In the genomic region with DNA sequence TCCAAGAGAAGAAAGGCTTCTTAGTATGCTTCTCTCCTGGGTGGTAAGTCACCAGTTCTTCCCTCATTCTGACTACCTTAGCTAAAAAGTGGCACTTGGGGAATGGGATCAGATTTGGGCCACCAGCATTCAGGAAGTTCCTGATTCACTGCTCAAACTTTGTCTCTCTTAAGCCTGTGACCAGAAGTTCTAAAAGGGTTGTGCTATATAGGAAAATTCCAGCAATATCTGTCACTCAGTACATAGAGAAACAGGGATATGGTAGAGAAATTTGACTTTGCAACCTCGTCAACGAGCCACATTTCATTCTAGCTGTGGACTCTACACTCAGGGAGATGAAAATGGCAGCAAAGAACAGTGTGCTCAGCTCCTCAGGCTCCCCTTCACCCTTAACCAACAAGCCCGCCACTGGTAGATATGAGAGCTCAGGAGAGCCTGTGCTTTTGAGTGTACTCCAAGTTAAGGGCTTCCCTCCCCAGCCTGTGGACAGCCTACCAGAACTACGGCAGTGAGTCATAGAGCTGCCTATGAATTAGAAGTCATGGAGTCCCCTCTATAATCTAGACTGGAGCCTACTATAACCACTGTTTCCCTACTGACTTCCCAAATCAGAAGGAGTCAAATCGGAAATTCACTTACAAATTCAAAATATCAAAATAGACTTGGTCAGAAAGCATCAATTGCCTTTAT, we compare ENCODE assay signal across 15 cellular contexts. TPM values are rescaled to one million over a fixed set of nuclear protein-coding genes. Genes with fewer than 3 reads are reported as not detected.
A peak's percentile ranks its signal among the peaks of the same experiment; 100 is the strongest.
DNase-seq lines count a peak whose midpoint lies in the region; ATAC-seq, FAIRE-seq and TF ChIP-seq lines count a peak whose summit lies in the region.
"Had no signal": no experiment of that assay in that cellular context is flagged by ENCODE, and none has a peak within 500 bp of the region (broad histone marks: within the 10 kb centered on the region; RNA-seq: fewer than 3 reads in every experiment).

No MANE protein-coding gene starts in this region.

- H3K4me2 ChIP-seq in PC-3 (ENCODE audit: low read length) (no peak overlapping the region), mesenchymal stem cell (ENCODE audit: low read length, poor library complexity, severe bottlenecking) (no peak overlapping the region), neuronal stem cell (ENCODE audit: insufficient read depth, low read length, poor library complexity, severe bottlenecking) (no peak overlapping the region), GM23338 (no peak overlapping the region)

- CTCF ChIA-PET in CD8-positive, alpha-beta memory T cell (lab: Charles Lee): no interaction called here
- CTCF ChIA-PET in PC-3 (lab: Charles Lee): no interaction called here

- no peaks in the 10 kb centered on the region for H3K9me2 ChIP-seq in PC-3 (replicated peaks; ENCODE audit: low read length)
- no peaks in the 10 kb centered on the region for H3K9me2 ChIP-seq in GM23338 (ENCODE audit: insufficient read depth)

- no peak overlapping the region for H3K27ac ChIP-seq in CD8-positive, alpha-beta memory T cell (ENCODE audit: low read depth, low read length)
- no peak overlapping the region for H3K27ac ChIP-seq in PC-3 (ENCODE audit: low read length)
- H3K27ac ChIP-seq in mesenchymal stem cell (ENCODE audit: low read length, poor library complexity, severe bottlenecking): no peak overlapping the region
- no peak overlapping the region for H3K27ac ChIP-seq in neuronal stem cell (replicated peaks; ENCODE audit: low read length)
- H3K27ac ChIP-seq in GM23338 (ENCODE audit: low read depth): no peak overlapping the region
- H3K27ac ChIP-seq: SJCRH30, uterus had no signal

- TF ChIP-seq CTCF in PC-3 (conservative IDR thresholded peaks at IDR 0.05; ENCODE audit: low read depth, low read length) (no peak), GM23338 (conservative IDR thresholded peaks at IDR 0.05; ENCODE audit: low read depth in 2 of 2) (no peak)

- H3K4ac ChIP-seq in mesenchymal stem cell (ENCODE audit: low read depth in 1 of 2, low read length in 2 of 2) (no peak overlapping the region), neuronal stem cell (ENCODE audit: low read length) (no peak overlapping the region)

- H3K79me2 ChIP-seq in PC-3 (ENCODE audit: low read length) (no peaks in the 10 kb centered on the region), GM23338 (replicated peaks; ENCODE audit: insufficient read depth) (no peaks in the 10 kb centered on the region)

- no peak for DNase-seq in CD8-positive, alpha-beta memory T cell
- DNase-seq in PC-3 (peak; percentile 18), fibroblast of peridontal ligament (ENCODE audit: extremely low read depth) (peak; percentile 21), mesenchymal stem cell (peak; percentile 31), neuronal stem cell (ENCODE audit: low spot score) (no peak), NCI-H82 treated with DMSO at 0.1 percent for 48 hours (lab: John Stamatoyannopoulos, UW; ENCODE audit: unreplicated experiment) (no peak), GM23338 (ENCODE audit: low spot score) (no peak), frontal cortex (ENCODE audit: low spot score in 2 of 2) (no peak)
- DNase-seq: activated CD4-positive, alpha-beta T cell treated with anti-CD3 and anti-CD28 coated beads, Interleukin-2, amount 50 U/mL, for 48 hours; amygdala; DMS153; stimulated activated CD4-positive, alpha-beta T cell treated with anti-CD3 and anti-CD28 coated beads, Interleukin-4, amount 100 ng/mL, for 4 hours; uterus had no signal

- H3K4me1 Mint-ChIP-seq in CD8-positive, alpha-beta memory T cell: peaks cover 0 to 1% (median 0%) of the 10 kb centered on the region in 3 donors
- no peaks in the 10 kb centered on the region for H3K4me1 Mint-ChIP-seq in GM23338
- H3K4me1 Mint-ChIP-seq: B cell had no signal

- peak overlapping the region in 5 of 8 donors; percentile 26 to 73 (median 36) for H3K27ac Mint-ChIP-seq in CD8-positive, alpha-beta memory T cell
- no peak overlapping the region for H3K27ac Mint-ChIP-seq in GM23338
- H3K27ac Mint-ChIP-seq: B cell had no signal

- H3K18ac ChIP-seq in mesenchymal stem cell (ENCODE audit: low read depth in 1 of 2, low read length in 2 of 2) (no peak overlapping the region), neuronal stem cell (ENCODE audit: low read length) (no peak overlapping the region)

- ATAC-seq in PC-3 (peak; percentile 38; the same call in 1 of the 2 replicates), GM23338 (no peak)

- intact Hi-C loops in PC-3 (cut with micrococcal nuclease): no loop called here

- H3K23ac ChIP-seq in mesenchymal stem cell (ENCODE audit: low read length in 2 of 2): no peak overlapping the region
- H3K23ac ChIP-seq in neuronal stem cell (ENCODE audit: low read depth, low read length, poor library complexity): no peak overlapping the region

- no peak overlapping the region for H3K9ac ChIP-seq in PC-3 (ENCODE audit: low read length)
- H3K9ac ChIP-seq in mesenchymal stem cell (ENCODE audit: low read length): no peak overlapping the region
- no peak overlapping the region for H3K9ac ChIP-seq in neuronal stem cell (ENCODE audit: low read depth, low read length, poor library complexity)

- H3K9me3 Mint-ChIP-seq in CD8-positive, alpha-beta memory T cell: no peaks in the 10 kb centered on the region
- no peaks in the 10 kb centered on the region for H3K9me3 Mint-ChIP-seq in GM23338

- H2BK120ac ChIP-seq in mesenchymal stem cell (ENCODE audit: low read depth, low read length) (no peak overlapping the region), neuronal stem cell (ENCODE audit: low read depth, low read length) (no peak overlapping the region)

- no peak overlapping the region for H3K4me3 Mint-ChIP-seq in CD8-positive, alpha-beta memory T cell
- H3K4me3 Mint-ChIP-seq in GM23338: no peak overlapping the region
- H3K4me3 Mint-ChIP-seq: B cell had no signal

- H4K20me1 ChIP-seq in PC-3 (ENCODE audit: low read length) (no peaks in the 10 kb centered on the region), GM23338 (replicated peaks; ENCODE audit: insufficient read depth) (0 out of 2 replicates have a peak, but pooled peaks cover under 1% of the 10 kb centered on the region)

- no peak overlapping the region for H2BK5ac ChIP-seq in mesenchymal stem cell (ENCODE audit: low read depth, low read length, poor library complexity, severe bottlenecking)
- H2BK5ac ChIP-seq in neuronal stem cell (ENCODE audit: low read length): no peak overlapping the region

- H4K91ac ChIP-seq in mesenchymal stem cell (ENCODE audit: low read length): no peak overlapping the region
- no peak overlapping the region for H4K91ac ChIP-seq in neuronal stem cell (ENCODE audit: low read depth, low read length, poor library complexity)

- H2BK12ac ChIP-seq in mesenchymal stem cell (ENCODE audit: low read length in 2 of 2) (no peak overlapping the region), neuronal stem cell (ENCODE audit: low read length) (no peak overlapping the region)

- H3K36me3 ChIP-seq in CD8-positive, alpha-beta memory T cell (ENCODE audit: insufficient read depth, low read length): peaks cover 26% of the 10 kb centered on the region
- H3K36me3 ChIP-seq in PC-3 (ENCODE audit: low read depth, low read length): peaks cover 3% of the 10 kb centered on the region; the same call in 1 of the 2 replicates
- peaks cover 18 to 69% of the 10 kb centered on the region in 2 experiments for H3K36me3 ChIP-seq in mesenchymal stem cell (ENCODE audit: control insufficient read depth in 1 of 2, insufficient read depth in 2 of 2, low read depth in 1 of 2, low read length in 2 of 2)
- peaks cover 7 to 61% of the 10 kb centered on the region in 2 donors for H3K36me3 ChIP-seq in neuronal stem cell (replicated peaks in 1 of 2; ENCODE audit: control insufficient read depth in 2 of 2, insufficient read depth in 2 of 2, low read length in 2 of 2)
- no peaks in the 10 kb centered on the region; the same call in 1 of the 2 replicates for H3K36me3 ChIP-seq in GM23338 (ENCODE audit: insufficient read depth)
- H3K36me3 ChIP-seq: SJCRH30, uterus had no signal

- no peak overlapping the region for H3K14ac ChIP-seq in mesenchymal stem cell (ENCODE audit: low read length in 2 of 2)
- no peak overlapping the region for H3K14ac ChIP-seq in neuronal stem cell (ENCODE audit: low read length)

- H3K79me1 ChIP-seq in mesenchymal stem cell (replicated peaks; ENCODE audit: low read length, poor library complexity, severe bottlenecking) (peaks cover 2% of the 10 kb centered on the region), neuronal stem cell (ENCODE audit: low read depth, low read length) (no peaks in the 10 kb centered on the region)

- H3K27me3 ChIP-seq in CD8-positive, alpha-beta memory T cell (ENCODE audit: insufficient read depth, low read length, poor library complexity, severe bottlenecking): no peaks in the 10 kb centered on the region
- H3K27me3 ChIP-seq in PC-3 (ENCODE audit: low read length) (no peaks in the 10 kb centered on the region), mesenchymal stem cell (ENCODE audit: control insufficient read depth in 1 of 2, insufficient read depth in 1 of 2, low read length in 2 of 2) (no peaks in the 10 kb centered on the region), neuronal stem cell (ENCODE audit: control insufficient read depth in 3 of 3, insufficient read depth in 3 of 3, low read depth in 1 of 3, low read length in 3 of 3) (no peaks in the 10 kb centered on the region), GM23338 (ENCODE audit: insufficient read depth) (no peaks in the 10 kb centered on the region)
- H3K27me3 ChIP-seq: SJCRH30, uterus had no signal

- no peaks in the 10 kb centered on the region for H3K27me3 Mint-ChIP-seq in CD8-positive, alpha-beta memory T cell
- H3K27me3 Mint-ChIP-seq in GM23338 (ENCODE audit: insufficient read depth, low read depth, poor library complexity): peaks cover 3% of the 10 kb centered on the region
- H3K27me3 Mint-ChIP-seq: B cell had no signal

- WGBS in mesenchymal stem cell: 93% methylated on average over 5 of the region's 5 CpGs
- WGBS in neuronal stem cell (ENCODE audit: extremely low coverage in 2 of 2, insufficient read length in 2 of 2, insufficient replicate concordance in 1 of 2), 2 donors: no CpG with 5 or more reads among the region's 5 CpGs

- POLR2A ChIA-PET in CD8-positive, alpha-beta memory T cell (lab: Charles Lee): no interaction called here
- POLR2A ChIA-PET in PC-3 (lab: Charles Lee; ENCODE audit: unreplicated experiment): no interaction called here

- no peak for FAIRE-seq in frontal cortex (lab: Jason Lieb, UNC)

- H4K8ac ChIP-seq in mesenchymal stem cell (ENCODE audit: low read length) (no peak overlapping the region), neuronal stem cell (ENCODE audit: low read depth, low read length) (no peak overlapping the region)

- H2BK15ac ChIP-seq in mesenchymal stem cell (ENCODE audit: low read depth, poor library complexity, severe bottlenecking): no peak overlapping the region
- no peak overlapping the region for H2BK15ac ChIP-seq in neuronal stem cell (ENCODE audit: low read length)

- no peak overlapping the region for H3K4me3 ChIP-seq in CD8-positive, alpha-beta memory T cell (ENCODE audit: low read length)
- no peak overlapping the region for H3K4me3 ChIP-seq in PC-3 (ENCODE audit: low read length)
- no peak overlapping the region for H3K4me3 ChIP-seq in mesenchymal stem cell (ENCODE audit: insufficient read depth in 1 of 2, low read depth in 1 of 2, low read length in 2 of 2)
- H3K4me3 ChIP-seq in neuronal stem cell (ENCODE audit: low read length in 2 of 2): no peak overlapping the region
- no peak overlapping the region for H3K4me3 ChIP-seq in GM23338
- H3K4me3 ChIP-seq: SJCRH30, uterus had no signal

- H2AK5ac ChIP-seq in mesenchymal stem cell (ENCODE audit: low read length, severe bottlenecking) (no peak overlapping the region), neuronal stem cell (ENCODE audit: low read depth, low read length) (no peak overlapping the region)

- peaks cover 0 to 74% (median 17%) of the 10 kb centered on the region in 3 donors for H3K36me3 Mint-ChIP-seq in CD8-positive, alpha-beta memory T cell
- peaks cover 14% of the 10 kb centered on the region; the same call in 2 of the 3 replicates for H3K36me3 Mint-ChIP-seq in GM23338 (ENCODE audit: low read depth)

- no TSS peak for BruUV-seq in PC-3 (replicated peaks; lab: Mats Ljungman, UMichigan)

- H2AFZ ChIP-seq in PC-3 (ENCODE audit: low read length) (no peak overlapping the region), mesenchymal stem cell (ENCODE audit: low read depth, low read length) (no peak overlapping the region), neuronal stem cell (ENCODE audit: low read length) (no peak overlapping the region), GM23338 (no peak overlapping the region)

- no peaks in the 10 kb centered on the region for H3K4me1 ChIP-seq in CD8-positive, alpha-beta memory T cell (ENCODE audit: insufficient read depth, low read length)
- H3K4me1 ChIP-seq in PC-3 (ENCODE audit: insufficient read depth, low read length) (no peaks in the 10 kb centered on the region), mesenchymal stem cell (ENCODE audit: control insufficient read depth, insufficient read depth, low read depth, low read length) (peaks cover 1% of the 10 kb centered on the region), neuronal stem cell (ENCODE audit: control insufficient read depth in 2 of 2, insufficient read depth in 1 of 2, low read depth in 1 of 2, low read length in 2 of 2) (no peaks in the 10 kb centered on the region), GM23338 (ENCODE audit: insufficient read depth) (no peaks in the 10 kb centered on the region)
- H3K4me1 ChIP-seq: uterus had no signal

- H3K9me3 ChIP-seq in CD8-positive, alpha-beta memory T cell (ENCODE audit: low read length): no peaks in the 10 kb centered on the region
- H3K9me3 ChIP-seq in PC-3 (ENCODE audit: low read length) (no peaks in the 10 kb centered on the region), mesenchymal stem cell (ENCODE audit: control insufficient read depth, low read length) (no peaks in the 10 kb centered on the region), neuronal stem cell (replicated peaks in 1 of 2; ENCODE audit: control insufficient read depth in 2 of 2, insufficient read depth in 1 of 2, low read depth in 1 of 2, low read length in 2 of 2) (no peaks in the 10 kb centered on the region)
- H3K9me3 ChIP-seq: SJCRH30, uterus had no signal

- H3F3A ChIP-seq in PC-3 (ENCODE audit: low read length, unreplicated experiment) (no peaks in the 10 kb centered on the region), GM23338 (replicated peaks; ENCODE audit: low read depth) (no peaks in the 10 kb centered on the region)

RNA-seq across cellular contexts. Expression of a gene that starts 52.6 kb away (rescaled TPM):
- total RNA-seq in CD8-positive, alpha-beta memory T cell: under 1 TPM; 0.18 to 0.33 TPM
- 0.48 TPM for polyA plus RNA-seq in CD8-positive, alpha-beta memory T cell
- 16.7 and 17.7 TPM in 2 replicates for total RNA-seq in PC-3 (2014; rRNA removed)
- 0.01 TPM for polyA plus RNA-seq in mesenchymal stem cell (2013, experiment 1 of 2)
- polyA plus RNA-seq in mesenchymal stem cell (2013, experiment 2 of 2): 0.03 TPM
- polyA plus RNA-seq in neuronal stem cell (2013, experiment 1 of 2): 4.4 TPM
- polyA plus RNA-seq in neuronal stem cell (2013, experiment 2 of 2): 4.4 TPM
- 20.8 and 28.8 TPM in 2 replicates for total RNA-seq in GM23338 (2014; rRNA removed; shearing (Covaris generic))
- 6.4 and 7.9 TPM in 2 replicates for polyA plus RNA-seq in GM23338 (2016; fragmentation: Nextera tagmentation; extraction: Ambion mirVana)
- 1.6 TPM for total RNA-seq in frontal cortex

Comparison
In these comparisons a context has a peak if more than half of its experiments do, and no peak if none do; other contexts are left out.
1. DNase-seq: peak in PC-3 (single experiment), fibroblast of peridontal ligament (single experiment) and mesenchymal stem cell (single experiment); none in CD8-positive, alpha-beta memory T cell (0 of 5), neuronal stem cell (single experiment), NCI-H82 treated with DMSO at 0.1 percent for 48 hours (single experiment), GM23338 (single experiment) and frontal cortex (0 of 2).